ENCODE assay signal across 31 cellular contexts in the genomic region with DNA sequence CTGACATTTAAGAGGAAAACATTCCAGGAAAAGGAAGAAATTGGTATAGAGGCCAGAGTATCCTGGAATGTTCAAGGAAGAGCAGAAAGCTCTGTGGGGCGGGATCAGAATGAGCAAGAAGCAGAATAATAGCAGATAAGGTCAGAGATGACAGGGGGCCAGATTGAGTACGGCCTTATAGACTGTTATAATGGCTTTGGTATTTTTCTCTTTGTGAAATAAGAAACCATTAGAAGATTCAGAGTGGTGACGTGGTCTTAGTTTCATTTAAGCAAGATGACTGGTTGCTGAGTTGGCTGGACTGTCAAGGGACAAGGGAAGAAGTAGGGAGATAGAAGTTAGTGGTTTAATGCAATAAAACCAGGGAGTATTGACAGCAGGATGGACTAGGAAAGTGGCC.
DNase-seq lines count a peak whose midpoint lies in the region; ATAC-seq and TF ChIP-seq lines count a peak whose summit lies in the region.
"Had no signal": no experiment of that assay in that cellular context is flagged by ENCODE, and none has a peak within 500 bp of the region (broad histone marks: within the 10 kb centered on the region; RNA-seq: fewer than 3 reads in every experiment).

No MANE protein-coding gene starts in this region.

- H3K4me3 ChIP-seq in OCI-LY7 (ENCODE audit: low read depth, low read length, poor library complexity, severe bottlenecking) = no peak overlapping the region
- H3K4me3 ChIP-seq in astrocyte of the spinal cord (ENCODE audit: low read depth, low read length) = no peak overlapping the region
- no peak overlapping the region for H3K4me3 ChIP-seq in skeletal muscle cell (ENCODE audit: low read depth, low read length)
- H3K4me3 ChIP-seq: body of pancreas, lower lobe of right lung, psoas muscle, sigmoid colon had no signal

- no peaks in the 10 kb centered on the region for H3K79me2 ChIP-seq in OCI-LY7 (ENCODE audit: insufficient read depth, low read depth, low read length)

- peak overlapping the region; percentile 59; the same call in 1 of the 2 replicates for H2AFZ ChIP-seq in OCI-LY7 (ENCODE audit: low read length)

- peaks cover 26% of the 10 kb centered on the region for H3K4me1 ChIP-seq in OCI-LY7 (ENCODE audit: insufficient read depth, low read length, poor library complexity, severe bottlenecking)
- H3K4me1 ChIP-seq: body of pancreas, lower lobe of right lung, psoas muscle, sigmoid colon had no signal

- no peak for ATAC-seq in omental fat pad (ENCODE audit: low FRiP score)
- ATAC-seq in HG03025 (IDR thresholded peaks at IDR 0.05; ENCODE audit: low FRiP score, unreplicated experiment) = no peak
- ATAC-seq: activated CD4-positive, CD25-positive, alpha-beta regulatory T cell treated with anti-CD3 and anti-CD28 coated beads, Interleukin-2, amount 50 U/mL, for 24 hours; activated CD8-positive, alpha-beta memory T cell treated with anti-CD3 and anti-CD28 coated beads, Interleukin-2, amount 10 ng/mL, durations not matched to agents 7 days and 5 days; activated naive CD8-positive, alpha-beta T cell treated with anti-CD3 and anti-CD28 coated beads, Interleukin-2, amount 50 U/mL, for 24 hours; activated T-cell treated with anti-CD3 and anti-CD28 coated beads, Interleukin-2, amount 50 U/mL, for 4 hours; body of pancreas; esophagus mucosa; lower lobe of right lung; naive thymus-derived CD4-positive, alpha-beta T cell; psoas muscle had no signal

- no peaks in the 10 kb centered on the region for H3K9me3 ChIP-seq in OCI-LY7 (ENCODE audit: low read length)
- H3K9me3 ChIP-seq: body of pancreas, lower lobe of right lung, psoas muscle, sigmoid colon had no signal

- BruUV-seq in OCI-LY7 (replicated peaks; lab: Mats Ljungman, UMichigan) = no TSS peak

- in situ Hi-C loops in astrocyte of the spinal cord (cut with HindIII; ENCODE audit: low sequenced_read_pairs) = no loop called here

- CTCF ChIA-PET in OCI-LY7 (lab: Charles Lee; ENCODE audit: unreplicated experiment) = no interaction called here

- H3K36me3 ChIP-seq in OCI-LY7 (ENCODE audit: insufficient read depth, low read length) = no peaks in the 10 kb centered on the region
- H3K36me3 ChIP-seq: lower lobe of right lung, sigmoid colon had no signal

- DNase-seq in HCEC 1CT = peak; percentile 80
- DNase-seq in OCI-LY7 (ENCODE audit: low spot score) = no peak
- peak; percentile 71 for DNase-seq in astrocyte of the spinal cord (ENCODE audit: low read depth, low spot score)
- peak; percentile 33 for DNase-seq in skeletal muscle cell (ENCODE audit: low read depth)
- no peak for DNase-seq in omental fat pad (ENCODE audit: low spot score)
- DNase-seq in Kasumi-1 (lab: John Stamatoyannopoulos, UW) = no peak
- DNase-seq: activated CD4-positive, alpha-beta T cell treated with anti-CD3 and anti-CD28 coated beads, Interleukin-2, amount 50 U/mL, for 4 hours; activated CD8-positive, alpha-beta memory T cell treated with anti-CD3 and anti-CD28 coated beads, Interleukin-2, amount 10 ng/mL, durations not matched to agents 7 days and 5 days; activated gamma-delta T cell treated with Interleukin-2 at 50 U/mL for 16 hours; activated naive CD8-positive, alpha-beta T cell treated with anti-CD3 and anti-CD28 coated beads, Interleukin-2, amount 50 U/mL, for 24 hours; activated T-cell treated with anti-CD3 and anti-CD28 coated beads, Interleukin-2, amount 50 U/mL, for 4 hours; body of pancreas; Calu3; dermis blood vessel endothelial cell; DMS79 treated with DMSO at 0.1 percent for 48 hours; endodermal cell; GOT3; hippocampal formation; lower lobe of right lung; naive thymus-derived CD4-positive, alpha-beta T cell; NCI-H146; NCI-H2107; NCI-H82; occipital lobe; psoas muscle; sigmoid colon; stimulated activated CD4-positive, alpha-beta T cell treated with anti-CD3 and anti-CD28 coated beads, Interleukin-4, amount 100 ng/mL, for 24 hours; trophoblast cell had no signal

- H3K9me2 ChIP-seq in OCI-LY7 (ENCODE audit: insufficient read depth, low read length) = no peaks in the 10 kb centered on the region

- POLR2A ChIA-PET in OCI-LY7 (lab: Charles Lee) = no interaction called here

- no peak overlapping the region for H3K27ac ChIP-seq in OCI-LY7 (ENCODE audit: low read depth, low read length, poor library complexity, severe bottlenecking)
- H3K27ac ChIP-seq: body of pancreas, lower lobe of right lung, psoas muscle, sigmoid colon had no signal

- no peak overlapping the region for H3K4me2 ChIP-seq in OCI-LY7 (ENCODE audit: low read length)

- no peak for TF ChIP-seq CTCF in OCI-LY7 (conservative IDR thresholded peaks at IDR 0.05; ENCODE audit: low read length)
- TF ChIP-seq CTCF in astrocyte of the spinal cord (IDR thresholded peaks at IDR 0.05; ENCODE audit: low read depth, low read length) = no peak
- TF ChIP-seq CTCF in omental fat pad (IDR thresholded peaks at IDR 0.05) = no peak

- no peaks in the 10 kb centered on the region for H4K20me1 ChIP-seq in OCI-LY7 (ENCODE audit: insufficient read depth, low read length)

- intact Hi-C loops in OCI-LY7 (cut with micrococcal nuclease; ENCODE audit: unreplicated experiment) = no loop called here

Comparison
In these comparisons a context has a peak if more than half of its experiments do, and no peak if none do; other contexts are left out.
1. DNase-seq: peak in HCEC 1CT (single experiment), astrocyte of the spinal cord (single experiment) and skeletal muscle cell (single experiment); none in OCI-LY7 (single experiment), omental fat pad (single experiment) and Kasumi-1 (0 of 2).